11 cellular contexts compared by ENCODE assay signal in genomic region chr20:34791289-34792020, GRCh38. TPM values are rescaled to one million over a fixed set of nuclear protein-coding genes. Genes with fewer than 3 reads are reported as not detected.
A peak's percentile ranks its signal among the peaks of the same experiment; 100 is the strongest.
DNase-seq lines count a peak whose midpoint lies in the region; ATAC-seq, FAIRE-seq and TF ChIP-seq lines count a peak whose summit lies in the region.
"Had no signal": no experiment of that assay in that cellular context is flagged by ENCODE, and none has a peak within 500 bp of the region (broad histone marks: within the 10 kb centered on the region; RNA-seq: fewer than 3 reads in every experiment).

No MANE protein-coding gene starts in this region.

- peak overlapping the region; percentile 3 to 58 (median 37) for H3K27ac ChIP-seq in sigmoid colon
- no peak overlapping the region for H3K27ac ChIP-seq in kidney (ENCODE audit: low read depth in 2 of 2, low read length in 2 of 2)

- 25 to 58% methylated on average over 2 of the region's 2 CpGs for WGBS in sigmoid colon, 2 donors

- H3K27me3 ChIP-seq in sigmoid colon, result no peaks in the 10 kb centered on the region

- intact Hi-C loops in sigmoid colon (cut with DNase I), result no loop called here
- intact Hi-C loops in kidney (cut with DNase I), result no loop called here

- H3K4me3 Mint-ChIP-seq in naive thymus-derived CD8-positive, alpha-beta T cell, result no peak overlapping the region
- H3K4me3 Mint-ChIP-seq: B cell; endodermal cell; stimulated activated naive CD8-positive, alpha-beta T cell treated with anti-CD3 and anti-CD28 coated beads, Interleukin-15, Interleukin-2, amounts not matched to agents 100 ng/mL and 50 ng/mL, for 24 hours had no signal

- H3K9ac ChIP-seq in kidney (ENCODE audit: low read length in 2 of 2), result no peak overlapping the region

- DNase-seq in NCI-H1436 (lab: John Stamatoyannopoulos, UW), result peak; percentile 11
- DNase-seq in NCI-H1436 treated with DMSO at 0.1 percent for 48 hours (lab: John Stamatoyannopoulos, UW), result no peak
- peak; percentile 25 for DNase-seq in NCI-H524 treated with DMSO at 0.1 percent for 48 hours (lab: John Stamatoyannopoulos, UW)
- peak; percentile 84 for DNase-seq in fibroblast of the conjunctiva (ENCODE audit: low read depth)
- DNase-seq in sigmoid colon, result no peak
- DNase-seq in naive thymus-derived CD8-positive, alpha-beta T cell, result no peak
- DNase-seq in kidney, result no peak
- DNase-seq in germinal center (ENCODE audit: low spot score), result no peak
- DNase-seq: endodermal cell had no signal

- no peak overlapping the region for H3K27ac Mint-ChIP-seq in naive thymus-derived CD8-positive, alpha-beta T cell
- H3K27ac Mint-ChIP-seq: B cell; endodermal cell; stimulated activated naive CD8-positive, alpha-beta T cell treated with anti-CD3 and anti-CD28 coated beads, Interleukin-15, Interleukin-2, amounts not matched to agents 100 ng/mL and 50 ng/mL, for 24 hours had no signal

- no peak for FAIRE-seq in kidney (lab: Jason Lieb, UNC)

- H3K36me3 ChIP-seq in sigmoid colon, result peaks cover 0 to 16% (median 0%) of the 10 kb centered on the region in 4 donors
- H3K36me3 ChIP-seq in kidney (ENCODE audit: control insufficient read depth in 1 of 2, insufficient read depth in 2 of 2, low read length in 2 of 2), result peaks cover 0 to 16% of the 10 kb centered on the region in 2 donors

- H3K9me3 ChIP-seq in sigmoid colon, result no peaks in the 10 kb centered on the region
- H3K9me3 ChIP-seq in kidney (ENCODE audit: control insufficient read depth in 1 of 2, low read length in 2 of 2), result no peaks in the 10 kb centered on the region

- peaks cover 5 to 20% (median 17%) of the 10 kb centered on the region in 4 donors for H3K4me1 Mint-ChIP-seq in naive thymus-derived CD8-positive, alpha-beta T cell

- no peaks in the 10 kb centered on the region for H3K9me3 Mint-ChIP-seq in naive thymus-derived CD8-positive, alpha-beta T cell
- H3K9me3 Mint-ChIP-seq: endodermal cell; stimulated activated naive CD8-positive, alpha-beta T cell treated with anti-CD3 and anti-CD28 coated beads, Interleukin-15, Interleukin-2, amounts not matched to agents 100 ng/mL and 50 ng/mL, for 24 hours had no signal

- ATAC-seq in naive thymus-derived CD8-positive, alpha-beta T cell, result no peak

- H3K4me3 ChIP-seq in sigmoid colon (no peak overlapping the region), kidney (ENCODE audit: low read length in 2 of 2) (no peak overlapping the region)

- POLR2A ChIA-PET in naive thymus-derived CD8-positive, alpha-beta T cell (lab: Charles Lee), result no interaction called here

- peaks cover 0 to 34% (median 5%) of the 10 kb centered on the region in 3 donors for H3K36me3 Mint-ChIP-seq in naive thymus-derived CD8-positive, alpha-beta T cell

- no peak for TF ChIP-seq POLR2A in sigmoid colon (IDR thresholded peaks at IDR 0.05)

- no peak for TF ChIP-seq EP300 in sigmoid colon (IDR thresholded peaks at IDR 0.05)

- TF ChIP-seq CTCF in sigmoid colon (IDR thresholded peaks at IDR 0.05) (no peak), kidney (IDR thresholded peaks at IDR 0.05; ENCODE audit: borderline replicate concordance, extremely low read depth, insufficient read depth) (no peak)

- no peaks in the 10 kb centered on the region for H3K27me3 Mint-ChIP-seq in naive thymus-derived CD8-positive, alpha-beta T cell
- H3K27me3 Mint-ChIP-seq: B cell; stimulated activated naive CD8-positive, alpha-beta T cell treated with anti-CD3 and anti-CD28 coated beads, Interleukin-15, Interleukin-2, amounts not matched to agents 100 ng/mL and 50 ng/mL, for 24 hours had no signal

- H3K4me1 ChIP-seq in sigmoid colon, result peaks cover 0 to 27% (median 20%) of the 10 kb centered on the region in 4 donors
- peaks cover 0 to 2% of the 10 kb centered on the region in 2 donors for H3K4me1 ChIP-seq in kidney (ENCODE audit: control insufficient read depth in 1 of 2, insufficient read depth in 1 of 2, low read depth in 1 of 2, low read length in 2 of 2)

RNA-seq across cellular contexts. Expression of gene NCOA6, which starts 34.0 kb away (rescaled TPM):
- 10 to 100 TPM; 16.9 to 24.9 (median 20.4) TPM for total RNA-seq in sigmoid colon
- 10 to 100 TPM; 18.6 to 24.0 (median 21.8) TPM for polyA plus RNA-seq in sigmoid colon
- 10 to 100 TPM; 24.3 to 29.2 TPM for total RNA-seq in naive thymus-derived CD8-positive, alpha-beta T cell
- polyA plus RNA-seq in naive thymus-derived CD8-positive, alpha-beta T cell, result 1 to 10 TPM; 2.8 to 8.2 (median 5.0) TPM
- 28.1 TPM for total RNA-seq in kidney
- polyA plus RNA-seq in kidney (ENCODE audit: insufficient read depth, low read depth, low replicate concordance), result 30.8 TPM

Comparison
In these comparisons a context has a peak if more than half of its experiments do, and no peak if none do; other contexts are left out.
1. DNase-seq: peak in NCI-H1436 (single experiment), NCI-H524 treated with DMSO at 0.1 percent for 48 hours (single experiment) and fibroblast of the conjunctiva (single experiment); none in NCI-H1436 treated with DMSO at 0.1 percent for 48 hours (single experiment), sigmoid colon (single experiment), naive thymus-derived CD8-positive, alpha-beta T cell (0 of 10), kidney (single experiment) and germinal center (single experiment).
2. H3K27ac ChIP-seq: peak in sigmoid colon (4 of 4); none in kidney (0 of 2).